ENCODE assay signal across 1 cellular context in genomic region chr22:19149047-19149883, GRCh38.
TF ChIP-seq lines count a peak whose summit lies in the region.

No MANE protein-coding gene starts in this region.

TF ChIP-seq in IMR-90, 13 proteins besides CTCF, POLR2A, EP300 and RAD21 (continued from another document):
- TF ChIP-seq SMC3 (IDR thresholded peaks at IDR 0.05; ENCODE audit: low read depth, low read length) (no peak), RCOR1 (IDR thresholded peaks at IDR 0.05; ENCODE audit: insufficient replicate concordance, low read length) (no peak), BHLHE40 (IDR thresholded peaks at IDR 0.05; ENCODE audit: low read depth, low read length) (no peak), CEBPB (IDR thresholded peaks at IDR 0.05; ENCODE audit: low read depth, low read length) (no peak), CHD1 (IDR thresholded peaks at IDR 0.05; ENCODE audit: low read depth, low read length) (no peak), FOS (IDR thresholded peaks at IDR 0.05; ENCODE audit: low read depth, low read length) (no peak)
- TF ChIP-seq, protein P1, sequence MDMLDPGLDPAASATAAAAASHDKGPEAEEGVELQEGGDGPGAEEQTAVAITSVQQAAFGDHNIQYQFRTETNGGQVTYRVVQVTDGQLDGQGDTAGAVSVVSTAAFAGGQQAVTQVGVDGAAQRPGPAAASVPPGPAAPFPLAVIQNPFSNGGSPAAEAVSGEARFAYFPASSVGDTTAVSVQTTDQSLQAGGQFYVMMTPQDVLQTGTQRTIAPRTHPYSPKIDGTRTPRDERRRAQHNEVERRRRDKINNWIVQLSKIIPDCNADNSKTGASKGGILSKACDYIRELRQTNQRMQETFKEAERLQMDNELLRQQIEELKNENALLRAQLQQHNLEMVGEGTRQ (IDR thresholded peaks at IDR 0.05; ENCODE audit: low read depth, low read length) = no peak
